In genomic region chr12:69131073-69131472, GRCh38 we compare ENCODE assay signal across 1 cellular context.
TF ChIP-seq lines count a peak whose summit lies in the region.

No MANE protein-coding gene starts in this region.

TF ChIP-seq in WTC11, 78 proteins besides CTCF, POLR2A, EP300 and RAD21 (continued from another document):
- TF ChIP-seq HMGXB4 (CRISPR knock-in tag; IDR thresholded peaks at IDR 0.05), result no peak
